In genomic region chr2:211802611-211803010, GRCh38 we compare ENCODE assay signal across 2 cellular contexts.
TF ChIP-seq lines count a peak whose summit lies in the region.

No MANE protein-coding gene starts in this region.

TF ChIP-seq in SK-N-SH, 30 proteins besides CTCF, POLR2A, EP300 and RAD21:
- TF ChIP-seq, protein P1, sequence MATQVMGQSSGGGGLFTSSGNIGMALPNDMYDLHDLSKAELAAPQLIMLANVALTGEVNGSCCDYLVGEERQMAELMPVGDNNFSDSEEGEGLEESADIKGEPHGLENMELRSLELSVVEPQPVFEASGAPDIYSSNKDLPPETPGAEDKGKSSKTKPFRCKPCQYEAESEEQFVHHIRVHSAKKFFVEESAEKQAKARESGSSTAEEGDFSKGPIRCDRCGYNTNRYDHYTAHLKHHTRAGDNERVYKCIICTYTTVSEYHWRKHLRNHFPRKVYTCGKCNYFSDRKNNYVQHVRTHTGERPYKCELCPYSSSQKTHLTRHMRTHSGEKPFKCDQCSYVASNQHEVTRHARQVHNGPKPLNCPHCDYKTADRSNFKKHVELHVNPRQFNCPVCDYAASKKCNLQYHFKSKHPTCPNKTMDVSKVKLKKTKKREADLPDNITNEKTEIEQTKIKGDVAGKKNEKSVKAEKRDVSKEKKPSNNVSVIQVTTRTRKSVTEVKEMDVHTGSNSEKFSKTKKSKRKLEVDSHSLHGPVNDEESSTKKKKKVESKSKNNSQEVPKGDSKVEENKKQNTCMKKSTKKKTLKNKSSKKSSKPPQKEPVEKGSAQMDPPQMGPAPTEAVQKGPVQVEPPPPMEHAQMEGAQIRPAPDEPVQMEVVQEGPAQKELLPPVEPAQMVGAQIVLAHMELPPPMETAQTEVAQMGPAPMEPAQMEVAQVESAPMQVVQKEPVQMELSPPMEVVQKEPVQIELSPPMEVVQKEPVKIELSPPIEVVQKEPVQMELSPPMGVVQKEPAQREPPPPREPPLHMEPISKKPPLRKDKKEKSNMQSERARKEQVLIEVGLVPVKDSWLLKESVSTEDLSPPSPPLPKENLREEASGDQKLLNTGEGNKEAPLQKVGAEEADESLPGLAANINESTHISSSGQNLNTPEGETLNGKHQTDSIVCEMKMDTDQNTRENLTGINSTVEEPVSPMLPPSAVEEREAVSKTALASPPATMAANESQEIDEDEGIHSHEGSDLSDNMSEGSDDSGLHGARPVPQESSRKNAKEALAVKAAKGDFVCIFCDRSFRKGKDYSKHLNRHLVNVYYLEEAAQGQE (IDR thresholded peaks at IDR 0.05; ENCODE audit: low read depth, low read length) = no peak
- TF ChIP-seq PBX3 (IDR thresholded peaks at IDR 0.05) = no peak
- no peak for TF ChIP-seq TAF1 (IDR thresholded peaks at IDR 0.05; ENCODE audit: borderline replicate concordance, low read depth, low read length)
- TF ChIP-seq, protein P2, sequence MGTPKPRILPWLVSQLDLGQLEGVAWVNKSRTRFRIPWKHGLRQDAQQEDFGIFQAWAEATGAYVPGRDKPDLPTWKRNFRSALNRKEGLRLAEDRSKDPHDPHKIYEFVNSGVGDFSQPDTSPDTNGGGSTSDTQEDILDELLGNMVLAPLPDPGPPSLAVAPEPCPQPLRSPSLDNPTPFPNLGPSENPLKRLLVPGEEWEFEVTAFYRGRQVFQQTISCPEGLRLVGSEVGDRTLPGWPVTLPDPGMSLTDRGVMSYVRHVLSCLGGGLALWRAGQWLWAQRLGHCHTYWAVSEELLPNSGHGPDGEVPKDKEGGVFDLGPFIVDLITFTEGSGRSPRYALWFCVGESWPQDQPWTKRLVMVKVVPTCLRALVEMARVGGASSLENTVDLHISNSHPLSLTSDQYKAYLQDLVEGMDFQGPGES (IDR thresholded peaks at IDR 0.05; ENCODE audit: low read depth, low read length) = no peak
- TF ChIP-seq RXRA (IDR thresholded peaks at IDR 0.05; ENCODE audit: borderline replicate concordance, low read depth) = no peak
- TF ChIP-seq FOXJ3 (CRISPR knock-in tag; IDR thresholded peaks at IDR 0.05) = no peak
- no peak for TF ChIP-seq USF2 (IDR thresholded peaks at IDR 0.05; ENCODE audit: borderline replicate concordance, low read depth, low read length)
- no peak for TF ChIP-seq POLR2AphosphoS5 (IDR thresholded peaks at IDR 0.05; ENCODE audit: low read depth, low read length)

TF ChIP-seq in SK-N-SH treated with all-trans-retinoic acid at 6 μM for 48 hours, 23 proteins besides CTCF, POLR2A, EP300 and RAD21 (continued from another document):
- TF ChIP-seq, protein P3, sequence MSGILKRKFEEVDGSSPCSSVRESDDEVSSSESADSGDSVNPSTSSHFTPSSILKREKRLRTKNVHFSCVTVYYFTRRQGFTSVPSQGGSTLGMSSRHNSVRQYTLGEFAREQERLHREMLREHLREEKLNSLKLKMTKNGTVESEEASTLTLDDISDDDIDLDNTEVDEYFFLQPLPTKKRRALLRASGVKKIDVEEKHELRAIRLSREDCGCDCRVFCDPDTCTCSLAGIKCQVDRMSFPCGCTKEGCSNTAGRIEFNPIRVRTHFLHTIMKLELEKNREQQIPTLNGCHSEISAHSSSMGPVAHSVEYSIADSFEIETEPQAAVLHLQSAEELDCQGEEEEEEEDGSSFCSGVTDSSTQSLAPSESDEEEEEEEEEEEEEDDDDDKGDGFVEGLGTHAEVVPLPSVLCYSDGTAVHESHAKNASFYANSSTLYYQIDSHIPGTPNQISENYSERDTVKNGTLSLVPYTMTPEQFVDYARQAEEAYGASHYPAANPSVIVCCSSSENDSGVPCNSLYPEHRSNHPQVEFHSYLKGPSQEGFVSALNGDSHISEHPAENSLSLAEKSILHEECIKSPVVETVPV (CRISPR knock-in tag; IDR thresholded peaks at IDR 0.05) = no peak
- TF ChIP-seq BACH2 (CRISPR knock-in tag; IDR thresholded peaks at IDR 0.05; ENCODE audit: borderline replicate concordance) = no peak
- no peak for TF ChIP-seq ZFP30 (CRISPR knock-in tag; IDR thresholded peaks at IDR 0.05)
- TF ChIP-seq CREB5 (CRISPR knock-in tag; IDR thresholded peaks at IDR 0.05; ENCODE audit: low read depth) = no peak
TF ChIP-seq in SK-N-SH treated with all-trans-retinoic acid at 6 μM for 48 hours: peak in this region for 0.
